Comparison of ENCODE assay signal across 16 cellular contexts in the genomic region with DNA sequence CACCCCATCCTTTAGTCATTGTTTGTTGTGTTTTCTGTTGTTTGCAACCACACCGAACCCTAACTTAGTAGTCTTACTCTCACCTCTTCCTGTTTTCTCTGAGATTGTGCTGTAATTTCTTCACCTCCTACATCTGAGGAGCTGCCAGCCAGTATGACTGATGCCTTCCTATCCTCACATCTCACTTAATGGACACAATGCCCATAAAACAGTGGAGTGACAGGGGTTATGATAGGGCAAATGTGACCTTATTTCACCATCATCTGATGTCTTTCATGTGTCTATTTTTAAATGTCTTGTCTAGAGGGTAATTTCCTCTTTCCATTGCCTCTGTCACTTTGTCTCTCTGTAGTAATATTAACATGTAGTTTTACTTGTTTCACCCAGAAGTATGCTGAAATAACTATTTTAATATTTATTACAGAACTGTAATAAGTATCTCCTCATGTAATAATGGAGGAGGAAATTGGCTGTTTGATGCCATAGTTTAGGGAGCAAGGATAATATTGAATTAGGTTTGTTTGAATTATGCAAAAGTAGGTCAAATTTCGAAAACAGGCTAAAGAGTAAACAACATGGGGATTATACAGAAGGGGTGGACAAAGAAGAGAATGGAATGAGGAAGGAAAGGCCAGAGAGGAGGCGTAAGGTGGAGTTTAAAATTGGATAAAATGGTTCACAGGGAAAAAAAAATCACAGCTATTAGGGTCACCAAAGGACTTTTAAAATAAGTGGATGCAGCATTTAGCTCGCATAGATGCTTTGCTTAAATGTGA.
DNase-seq lines count a peak whose midpoint lies in the region; ATAC-seq and TF ChIP-seq lines count a peak whose summit lies in the region.
"Had no signal": no experiment of that assay in that cellular context is flagged by ENCODE, and none has a peak within 500 bp of the region (broad histone marks: within the 10 kb centered on the region; RNA-seq: fewer than 3 reads in every experiment).

No MANE protein-coding gene starts in this region.

- no TSS peak for BruUV-seq in MCF 10A (replicated peaks; lab: Mats Ljungman, UMichigan)
- no TSS peak for BruUV-seq in mammary epithelial cell (replicated peaks; lab: Mats Ljungman, UMichigan)

- H3K27ac ChIP-seq in mammary epithelial cell (ENCODE audit: insufficient read depth, low read depth, low read length) (no peak overlapping the region), right lobe of liver (peak overlapping the region in 1 of 3 donors; percentile 4), thymus (ENCODE audit: low read depth) (peak overlapping the region; percentile 8), gastroesophageal sphincter (peak overlapping the region in 1 of 4 donors; percentile 1), sigmoid colon (no peak overlapping the region)

- H3K79me2 ChIP-seq in mammary epithelial cell (ENCODE audit: insufficient read depth, low read length) = no peaks in the 10 kb centered on the region

- no peak overlapping the region for H3K27ac Mint-ChIP-seq in MCF 10A (ENCODE audit: low read depth, unreplicated experiment)
- H3K27ac Mint-ChIP-seq: endodermal cell had no signal

- in situ Hi-C loops in mammary epithelial cell (cut with MboI; ENCODE audit: low sequenced_read_pairs in 2 of 2) = no loop called here

- H3K9ac ChIP-seq in mammary epithelial cell (ENCODE audit: insufficient read depth, low read length) = no peak overlapping the region

- no peak overlapping the region for H3K4me2 ChIP-seq in mammary epithelial cell (ENCODE audit: insufficient read depth, low read depth, low read length)

- TF ChIP-seq EP300 in gastroesophageal sphincter (IDR thresholded peaks at IDR 0.05) (no peak), sigmoid colon (IDR thresholded peaks at IDR 0.05) (no peak)

- TF ChIP-seq CTCF in MCF 10A (IDR thresholded peaks at IDR 0.05; ENCODE audit: unreplicated experiment) = no peak
- no peak for TF ChIP-seq CTCF in mammary epithelial cell (conservative IDR thresholded peaks at IDR 0.05 in 1 of 2, IDR thresholded peaks at IDR 0.05 in 1 of 2; ENCODE audit: extremely low read depth in 1 of 2, insufficient read depth in 1 of 2, low read depth in 1 of 2, low read length in 2 of 2)
- TF ChIP-seq CTCF in right lobe of liver (IDR thresholded peaks at IDR 0.05) = no peak
- TF ChIP-seq CTCF in gastroesophageal sphincter (IDR thresholded peaks at IDR 0.05) = no peak
- no peak for TF ChIP-seq CTCF in sigmoid colon (IDR thresholded peaks at IDR 0.05)

- peaks cover 19% of the 10 kb centered on the region for H3K4me1 Mint-ChIP-seq in MCF 10A (ENCODE audit: insufficient read depth, unreplicated experiment)

- H4K20me1 ChIP-seq in mammary epithelial cell (ENCODE audit: insufficient read depth, low read length) = no peaks in the 10 kb centered on the region

- H3K9me3 Mint-ChIP-seq in MCF 10A (ENCODE audit: unreplicated experiment) = peaks cover 12% of the 10 kb centered on the region
- H3K9me3 Mint-ChIP-seq: endodermal cell, IgD-negative memory B cell had no signal

- H3K4me3 ChIP-seq in mammary epithelial cell (replicated peaks in 1 of 3; ENCODE audit: insufficient read depth in 1 of 3, low read depth in 2 of 3, low read length in 3 of 3) = no peak overlapping the region
- no peak overlapping the region for H3K4me3 ChIP-seq in right lobe of liver
- no peak overlapping the region for H3K4me3 ChIP-seq in thymus (ENCODE audit: low read length)
- H3K4me3 ChIP-seq in gastroesophageal sphincter = no peak overlapping the region
- H3K4me3 ChIP-seq in sigmoid colon = no peak overlapping the region

- DNase-seq in MCF 10A (ENCODE audit: unreplicated experiment) = peak; percentile 20
- DNase-seq in mammary epithelial cell = no peak
- peak; percentile 97 for DNase-seq in NOMO-1 treated with DMSO at 0.1 percent for 48 hours (lab: John Stamatoyannopoulos, UW; ENCODE audit: unreplicated experiment)
- no peak for DNase-seq in right lobe of liver
- DNase-seq in sigmoid colon = no peak
- DNase-seq in T-helper 9 cell = no peak
- DNase-seq: ACHN; activated CD4-positive, alpha-beta T cell treated with anti-CD3 and anti-CD28 coated beads, Interleukin-2, amount 50 U/mL, for 4 hours; DMS153; endodermal cell; NCI-H2029; stimulated activated CD4-positive, alpha-beta T cell treated with anti-CD3 and anti-CD28 coated beads, Interleukin-15, amount 100 ng/mL, for 24 hours; T-helper 1 cell had no signal

- intact Hi-C loops in MCF 10A (cut with micrococcal nuclease) = no loop called here
- intact Hi-C loops in mammary epithelial cell (cut with micrococcal nuclease) = no loop called here
- intact Hi-C loops in right lobe of liver (cut with DNase I) = no loop called here
- intact Hi-C loops in sigmoid colon (cut with DNase I) = no loop called here

- H3K27me3 ChIP-seq in mammary epithelial cell (ENCODE audit: insufficient read depth, low read length) (peaks cover 3% of the 10 kb centered on the region), right lobe of liver (no peaks in the 10 kb centered on the region), thymus (ENCODE audit: control insufficient read depth, insufficient read depth) (no peaks in the 10 kb centered on the region), gastroesophageal sphincter (no peaks in the 10 kb centered on the region), sigmoid colon (no peaks in the 10 kb centered on the region)

- no peaks in the 10 kb centered on the region for H3K27me3 Mint-ChIP-seq in MCF 10A (ENCODE audit: insufficient read depth, unreplicated experiment)
- H3K27me3 Mint-ChIP-seq: IgD-negative memory B cell had no signal

- POLR2A ChIA-PET in MCF 10A (lab: Yijun Ruan, JAX) = interaction anchor here (1.1 kb wide), 1 partner anchor 9 kb away, joined by 3 read pairs; no protein-coding TSS in a partner anchor

- no peaks in the 10 kb centered on the region for H3K36me3 Mint-ChIP-seq in MCF 10A (ENCODE audit: insufficient read depth, unreplicated experiment)
- H3K36me3 Mint-ChIP-seq: IgD-negative memory B cell had no signal

- no peak overlapping the region for H2AFZ ChIP-seq in mammary epithelial cell (ENCODE audit: low read depth, low read length)

- H3K36me3 ChIP-seq in mammary epithelial cell (ENCODE audit: insufficient read depth, low read length) (no peaks in the 10 kb centered on the region), right lobe of liver (no peaks in the 10 kb centered on the region), thymus (ENCODE audit: control insufficient read depth, insufficient read depth) (no peaks in the 10 kb centered on the region), gastroesophageal sphincter (no peaks in the 10 kb centered on the region), sigmoid colon (no peaks in the 10 kb centered on the region)

- H3K4me1 ChIP-seq in mammary epithelial cell (ENCODE audit: insufficient read depth, low read length) = no peaks in the 10 kb centered on the region
- peaks cover 0 to 21% (median 11%) of the 10 kb centered on the region in 4 donors for H3K4me1 ChIP-seq in right lobe of liver
- H3K4me1 ChIP-seq in thymus (ENCODE audit: control insufficient read depth, insufficient read depth, low read length) = no peaks in the 10 kb centered on the region
- no peaks in the 10 kb centered on the region for H3K4me1 ChIP-seq in gastroesophageal sphincter
- no peaks in the 10 kb centered on the region for H3K4me1 ChIP-seq in sigmoid colon

- dilution Hi-C loops in mammary epithelial cell (cut with HindIII; ENCODE audit: low sequenced_read_pairs) = no loop called here

- CTCF ChIA-PET in MCF 10A (lab: Yijun Ruan, JAX) (no interaction called here), mammary epithelial cell (lab: Charles Lee; ENCODE audit: low non-redundant PET) (interaction anchor here (0.6 kb wide), 1 partner anchor 101 kb away, joined by 4 read pairs; no protein-coding TSS in a partner anchor)

- H3K4me3 Mint-ChIP-seq in MCF 10A (ENCODE audit: unreplicated experiment) = no peak overlapping the region
- H3K4me3 Mint-ChIP-seq: endodermal cell, IgD-negative memory B cell had no signal

- 78% methylated on average over 4 of the region's 4 CpGs for WGBS in mammary epithelial cell (ENCODE audit: low coverage, missing lambda C conversion rate)
- 29% methylated on average over 4 of the region's 4 CpGs for WGBS in right lobe of liver (ENCODE audit: insufficient coverage, low coverage, low lambda C conversion rate, missing lambda C conversion rate)
- WGBS in thymus = 84% methylated on average over 4 of the region's 4 CpGs
- WGBS in gastroesophageal sphincter (ENCODE audit: low coverage in 1 of 2), 2 donors = 75 to 78% methylated on average over 4 of the region's 4 CpGs
- 68 to 79% methylated on average over 4 of the region's 4 CpGs for WGBS in sigmoid colon, 2 donors

- ATAC-seq in right lobe of liver (peak; percentile 66 to 89 (median 78)), gastroesophageal sphincter (no peak)

- H3K9me3 ChIP-seq in mammary epithelial cell (replicated peaks; ENCODE audit: insufficient read depth, low read length) (no peaks in the 10 kb centered on the region), right lobe of liver (no peaks in the 10 kb centered on the region), thymus (ENCODE audit: control insufficient read depth) (no peaks in the 10 kb centered on the region), gastroesophageal sphincter (no peaks in the 10 kb centered on the region), sigmoid colon (no peaks in the 10 kb centered on the region)

- no peak for TF ChIP-seq POLR2A in right lobe of liver (IDR thresholded peaks at IDR 0.05)
- TF ChIP-seq POLR2A in gastroesophageal sphincter (IDR thresholded peaks at IDR 0.05) = no peak
- TF ChIP-seq POLR2A in sigmoid colon (IDR thresholded peaks at IDR 0.05) = no peak

Comparison
In these comparisons a context has a peak if more than half of its experiments do, and no peak if none do; other contexts are left out.
1. DNase-seq: peak in MCF 10A (single experiment) and NOMO-1 treated with DMSO at 0.1 percent for 48 hours (single experiment); none in mammary epithelial cell (single experiment), right lobe of liver (0 of 3), sigmoid colon (single experiment) and T-helper 9 cell (single experiment).